8 cellular contexts compared by ENCODE assay signal in the genomic region with DNA sequence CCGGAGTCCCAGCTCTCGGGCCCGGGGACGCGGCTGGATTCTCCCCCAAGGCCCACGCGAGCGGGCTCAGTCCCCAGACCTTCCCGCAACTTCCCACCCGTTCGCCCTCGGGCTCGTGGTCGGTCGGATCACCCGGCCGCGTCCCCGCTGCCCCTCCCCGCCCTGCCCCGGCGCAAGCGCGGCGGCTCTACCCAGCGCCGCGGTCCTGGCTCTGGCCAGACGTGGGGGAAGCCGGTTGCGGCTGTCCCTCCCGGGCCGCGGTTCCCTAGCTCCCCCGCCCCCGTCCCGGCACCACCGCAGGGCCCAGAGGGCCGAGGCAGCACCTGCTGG. TPM values are rescaled to one million over a fixed set of nuclear protein-coding genes. Genes with fewer than 3 reads are reported as not detected.
DNase-seq lines count a peak whose midpoint lies in the region; ATAC-seq, FAIRE-seq and TF ChIP-seq lines count a peak whose summit lies in the region.

No MANE protein-coding gene starts in this region.

- peak overlapping the region in 9 of 11 experiments; percentile 80 to 95 (median 89); a peak in 15 of 22 replicates for H3K4me2 ChIP-seq in BLaER1 treated with 17β-estradiol and CSF1 and Interleukin-3, amounts not matched to agents 10 nM and 100 nM

- peaks cover 30 to 61% (median 48%) of the 10 kb centered on the region in 10 experiments for H3K4me1 ChIP-seq in BLaER1 treated with 17β-estradiol and CSF1 and Interleukin-3, amounts not matched to agents 10 nM and 100 nM
- H3K4me1 ChIP-seq in left lung (peaks cover 22 to 51% of the 10 kb centered on the region in 2 donors), testis (peaks cover 37% of the 10 kb centered on the region)

- peaks cover 3 to 30% (median 23%) of the 10 kb centered on the region in 11 experiments; a peak in 21 of 22 replicates for H3K36me3 ChIP-seq in BLaER1 treated with 17β-estradiol and CSF1 and Interleukin-3, amounts not matched to agents 10 nM and 100 nM
- no peaks in the 10 kb centered on the region for H3K36me3 ChIP-seq in left lung
- H3K36me3 ChIP-seq in testis (ENCODE audit: low read depth, missing control alignments) = no peaks in the 10 kb centered on the region

- H4K20me1 ChIP-seq in BLaER1 treated with 17β-estradiol and CSF1 and Interleukin-3, amounts not matched to agents 10 nM and 100 nM = peaks cover 32 to 42% (median 41%) of the 10 kb centered on the region in 11 experiments; a peak in 21 of 22 replicates

- no peak for TF ChIP-seq CTCF in astrocyte of the spinal cord (IDR thresholded peaks at IDR 0.05; ENCODE audit: low read depth, low read length)
- no peak for TF ChIP-seq CTCF in left lung (IDR thresholded peaks at IDR 0.05)
- no peak for TF ChIP-seq CTCF in testis (IDR thresholded peaks at IDR 0.05)

- H3K27me3 ChIP-seq in BLaER1 treated with 17β-estradiol and CSF1 and Interleukin-3, amounts not matched to agents 10 nM and 100 nM = no peaks in the 10 kb centered on the region
- no peaks in the 10 kb centered on the region for H3K27me3 ChIP-seq in left lung
- no peaks in the 10 kb centered on the region for H3K27me3 ChIP-seq in testis

- H3K4me3 ChIP-seq in BLaER1 treated with 17β-estradiol and CSF1 and Interleukin-3, amounts not matched to agents 10 nM and 100 nM = peak overlapping the region; percentile 87 to 95 (median 92)
- H3K4me3 ChIP-seq in astrocyte of the spinal cord (ENCODE audit: low read depth, low read length) = peak overlapping the region; percentile 84
- peak overlapping the region; percentile 94 for H3K4me3 ChIP-seq in left lung
- H3K4me3 ChIP-seq in testis = peak overlapping the region; percentile 99 to 100

- H3K9ac ChIP-seq in BLaER1 treated with 17β-estradiol and CSF1 and Interleukin-3, amounts not matched to agents 10 nM and 100 nM = peak overlapping the region; percentile 98 to 100 (median 100)

- in situ Hi-C loops in astrocyte of the spinal cord (cut with HindIII; ENCODE audit: low sequenced_read_pairs) = no loop called here

- FAIRE-seq in HTR-8/SVneo (lab: Jason Lieb, UNC) = no peak

- DNase-seq in HTR-8/SVneo (ENCODE audit: insufficient read length, low spot score) = peak; percentile 13
- DNase-seq in astrocyte of the spinal cord (ENCODE audit: low read depth, low spot score) = no peak
- no peak for DNase-seq in left lung
- no peak for DNase-seq in testis
- DNase-seq in stimulated activated CD4-positive, alpha-beta T cell treated with anti-CD3 and anti-CD28 coated beads, Interleukin-1b, Interleukin-23, amount 100 ng/mL, for 48 hours = no peak
- no peak for DNase-seq in globus pallidus (ENCODE audit: low spot score)

- H3K27ac ChIP-seq in BLaER1 treated with 17β-estradiol and CSF1 and Interleukin-3, amounts not matched to agents 10 nM and 100 nM = peak overlapping the region; percentile 99 to 100 (median 100)
- peak overlapping the region; percentile 100 for H3K27ac ChIP-seq in left lung
- peak overlapping the region; percentile 100 for H3K27ac ChIP-seq in testis

- TF ChIP-seq POLR2A in testis (IDR thresholded peaks at IDR 0.05) = no peak

- ATAC-seq in GM19035 (IDR thresholded peaks at IDR 0.05; ENCODE audit: unreplicated experiment) (peak; percentile 23), left lung (peak; percentile 10)

- 2% methylated on average over 11 of the region's 39 CpGs; no CpG with 5 or more reads in 1 of the 2 donors for WGBS in testis, 2 donors

- peaks cover 0 to 14% (median 9%) of the 10 kb centered on the region in 11 experiments; a peak in 18 of 22 replicates for H3K9me3 ChIP-seq in BLaER1 treated with 17β-estradiol and CSF1 and Interleukin-3, amounts not matched to agents 10 nM and 100 nM (replicated peaks in 1 of 11)
- no peaks in the 10 kb centered on the region for H3K9me3 ChIP-seq in left lung
- no peaks in the 10 kb centered on the region for H3K9me3 ChIP-seq in testis

- intact Hi-C loops in left lung (cut with DNase I) = loop anchor here in 1 of 2 donors (5.0 to 10.0 kb wide), 2 partner anchors 52 to 99 kb away; a partner anchor contains a TSS
- intact Hi-C loops in testis (cut with DNase I; ENCODE audit: low total_unique reads) = loop anchor here (5.0 to 10.0 kb wide), 2 partner anchors 52 to 99 kb away; a partner anchor contains a TSS

RNA-seq across cellular contexts. Expression of a gene that starts 0.4 kb away (rescaled TPM):
- total RNA-seq in left lung (100 to 1,000 TPM in 1 of 2 donors, 10 to 100 TPM in 1; 98.4 to 104 TPM), testis (100 to 1,000 TPM; 126 to 132 TPM)
- 72.7 TPM for polyA plus RNA-seq in testis (ENCODE audit: insufficient read depth, low read depth, low replicate concordance)

RNA-seq across cellular contexts. Expression of a gene that starts 51.6 kb away (rescaled TPM):
- 100 to 1,000 TPM; 151 to 180 TPM for total RNA-seq in left lung
- total RNA-seq in testis = 100 to 1,000 TPM in 1 of 2 donors, 10 to 100 TPM in 1; 81.3 to 103 TPM
- polyA plus RNA-seq in testis (ENCODE audit: insufficient read depth, low read depth, low replicate concordance) = 284 TPM
